Comparison of ENCODE assay signal across 9 cellular contexts in genomic region chr15:41935566-41936020, GRCh38. TPM values are rescaled to one million over a fixed set of nuclear protein-coding genes. Genes with fewer than 3 reads are reported as not detected.
DNase-seq lines count a peak whose midpoint lies in the region; ATAC-seq and TF ChIP-seq lines count a peak whose summit lies in the region.
"Had no signal": no experiment of that assay in that cellular context is flagged by ENCODE, and none has a peak within 500 bp of the region (broad histone marks: within the 10 kb centered on the region; RNA-seq: fewer than 3 reads in every experiment).

No MANE protein-coding gene starts in this region.

- H3K9me3 ChIP-seq in CD8-positive, alpha-beta memory T cell (ENCODE audit: low read length), result no peaks in the 10 kb centered on the region

- no peak for DNase-seq in CD8-positive, alpha-beta memory T cell
- no peak for DNase-seq in natural killer cell
- DNase-seq in SK-N-DZ (ENCODE audit: low spot score), result no peak
- DNase-seq: NCI-H1694 had no signal

- H3K4me3 Mint-ChIP-seq in CD8-positive, alpha-beta memory T cell, result peak overlapping the region in 6 of 7 donors; percentile 6 to 83 (median 70)
- peak overlapping the region; percentile 76 for H3K4me3 Mint-ChIP-seq in activated T-helper 17 cell treated with anti-CD3 and anti-CD28 coated beads, Interleukin-2, amount 50 U/mL, for 72 hours
- peak overlapping the region; percentile 66 for H3K4me3 Mint-ChIP-seq in natural killer cell

- H3K27me3 Mint-ChIP-seq in CD8-positive, alpha-beta memory T cell, result no peaks in the 10 kb centered on the region
- H3K27me3 Mint-ChIP-seq in activated T-helper 17 cell treated with anti-CD3 and anti-CD28 coated beads, Interleukin-2, amount 50 U/mL, for 72 hours, result no peaks in the 10 kb centered on the region
- no peaks in the 10 kb centered on the region for H3K27me3 Mint-ChIP-seq in natural killer cell (ENCODE audit: low read depth in 2 of 2)

- H3K27me3 ChIP-seq in CD8-positive, alpha-beta memory T cell (ENCODE audit: insufficient read depth, low read length, poor library complexity, severe bottlenecking), result no peaks in the 10 kb centered on the region

- CTCF ChIA-PET in CD8-positive, alpha-beta memory T cell (lab: Charles Lee), result interaction anchor here (2.2 to 7.9 kb wide), 4 partner anchors 13 to 162 kb away, joined by 7 to 68 read pairs (median 55); partner anchors contain the start of genes EHD4 and MAPKBP1

- POLR2A ChIA-PET in CD8-positive, alpha-beta memory T cell (lab: Charles Lee), result interaction anchor here (2.4 kb wide), 1 partner anchor 36 kb away, joined by 45 read pairs; the partner anchor contains the start of gene EHD4

- peak overlapping the region; percentile 3 for H3K4me3 ChIP-seq in CD8-positive, alpha-beta memory T cell (ENCODE audit: low read length)

- TF ChIP-seq CTCF in natural killer cell (IDR thresholded peaks at IDR 0.05), result no peak

- intact Hi-C loops in natural killer cell (cut with micrococcal nuclease), result loop anchor here (2.0 kb wide), 1 partner anchor 41 kb away; the partner anchor contains the start of gene SPTBN5

- peaks cover 51 to 60% (median 59%) of the 10 kb centered on the region in 3 donors for H3K4me1 Mint-ChIP-seq in CD8-positive, alpha-beta memory T cell
- peaks cover 42% of the 10 kb centered on the region for H3K4me1 Mint-ChIP-seq in activated T-helper 17 cell treated with anti-CD3 and anti-CD28 coated beads, Interleukin-2, amount 50 U/mL, for 72 hours
- peaks cover 40 to 42% of the 10 kb centered on the region in 2 donors for H3K4me1 Mint-ChIP-seq in natural killer cell

- H3K27ac Mint-ChIP-seq in CD8-positive, alpha-beta memory T cell, result peak overlapping the region; percentile 94 to 100 (median 100)
- peak overlapping the region; percentile 95 for H3K27ac Mint-ChIP-seq in activated T-helper 17 cell treated with anti-CD3 and anti-CD28 coated beads, Interleukin-2, amount 50 U/mL, for 72 hours
- H3K27ac Mint-ChIP-seq in natural killer cell, result peak overlapping the region; percentile 93 to 94

- H3K4me1 ChIP-seq in CD8-positive, alpha-beta memory T cell (ENCODE audit: insufficient read depth, low read length), result peaks cover 61% of the 10 kb centered on the region

- ATAC-seq in GM21786 (IDR thresholded peaks at IDR 0.05; ENCODE audit: unreplicated experiment) (peak; percentile 48), natural killer cell (peak in 1 of 3 donors; percentile 17), HG03469 (IDR thresholded peaks at IDR 0.05; ENCODE audit: unreplicated experiment) (no peak), GM18498 (IDR thresholded peaks at IDR 0.05; ENCODE audit: unreplicated experiment) (no peak)
- peak; percentile 21 for ATAC-seq in activated T-helper 17 cell treated with anti-CD3 and anti-CD28 coated beads, Interleukin-2, amount 50 U/mL, for 72 hours (replicated peaks)
- ATAC-seq in activated CD4-positive, CD25-positive, alpha-beta regulatory T cell treated with anti-CD3 and anti-CD28 coated beads, Interleukin-2, amount 50 U/mL, for 24 hours, result no peak

- H3K9me3 Mint-ChIP-seq in CD8-positive, alpha-beta memory T cell, result no peaks in the 10 kb centered on the region
- no peaks in the 10 kb centered on the region for H3K9me3 Mint-ChIP-seq in activated T-helper 17 cell treated with anti-CD3 and anti-CD28 coated beads, Interleukin-2, amount 50 U/mL, for 72 hours
- no peaks in the 10 kb centered on the region for H3K9me3 Mint-ChIP-seq in natural killer cell

- H3K36me3 ChIP-seq in CD8-positive, alpha-beta memory T cell (ENCODE audit: insufficient read depth, low read length), result no peaks in the 10 kb centered on the region

- H3K36me3 Mint-ChIP-seq in CD8-positive, alpha-beta memory T cell, result peaks cover 0 to 6% (median 1%) of the 10 kb centered on the region in 3 donors
- peaks cover 76% of the 10 kb centered on the region for H3K36me3 Mint-ChIP-seq in activated T-helper 17 cell treated with anti-CD3 and anti-CD28 coated beads, Interleukin-2, amount 50 U/mL, for 72 hours (ENCODE audit: low read depth)
- H3K36me3 Mint-ChIP-seq in natural killer cell, result no peaks in the 10 kb centered on the region

- H3K27ac ChIP-seq in CD8-positive, alpha-beta memory T cell (ENCODE audit: low read depth, low read length), result peak overlapping the region; percentile 88

RNA-seq across cellular contexts. Expression of gene EHD4, which starts 36.8 kb away (rescaled TPM):
- 10 to 100 TPM; 24.2 to 26.4 TPM for total RNA-seq in CD8-positive, alpha-beta memory T cell
- 11.2 TPM for polyA plus RNA-seq in CD8-positive, alpha-beta memory T cell
- 10 to 100 TPM; 51.0 to 56.3 TPM for total RNA-seq in activated T-helper 17 cell treated with anti-CD3 and anti-CD28 coated beads, Interleukin-2, amount 50 U/mL, for 72 hours
- total RNA-seq in natural killer cell, result 10 to 100 TPM; 28.4 to 34.6 (median 31.7) TPM
- polyA plus RNA-seq in SK-N-DZ (2014; cell fraction: cytosol; rRNA removed), result 2.2 and 2.8 TPM in 2 replicates
- 0.62 and 1.1 TPM in 2 replicates for polyA plus RNA-seq in SK-N-DZ (2014; cell fraction: nucleus; rRNA removed)

RNA-seq across cellular contexts. Expression of gene SPTBN5, which starts 41.7 kb away (rescaled TPM):
- total RNA-seq in CD8-positive, alpha-beta memory T cell, result under 1 TPM; 0.31 to 0.39 TPM
- polyA plus RNA-seq in CD8-positive, alpha-beta memory T cell, result not detected
- 1 to 10 TPM; 2.4 to 4.9 TPM for total RNA-seq in activated T-helper 17 cell treated with anti-CD3 and anti-CD28 coated beads, Interleukin-2, amount 50 U/mL, for 72 hours
- 1 to 10 TPM; 4.1 to 6.0 (median 5.2) TPM for total RNA-seq in natural killer cell
- polyA plus RNA-seq in SK-N-DZ (2014; cell fraction: cytosol; rRNA removed), result 0.73 and 0.75 TPM in 2 replicates
- 5.2 and 8.0 TPM in 2 replicates for polyA plus RNA-seq in SK-N-DZ (2014; cell fraction: nucleus; rRNA removed)

Comparison
In these comparisons a context has a peak if more than half of its experiments do, and no peak if none do; other contexts are left out.
1. ATAC-seq: peak in GM21786 (single experiment) and activated T-helper 17 cell treated with anti-CD3 and anti-CD28 coated beads, Interleukin-2, amount 50 U/mL, for 72 hours (single experiment); none in HG03469 (single experiment), activated CD4-positive, CD25-positive, alpha-beta regulatory T cell treated with anti-CD3 and anti-CD28 coated beads, Interleukin-2, amount 50 U/mL, for 24 hours (0 of 2) and GM18498 (single experiment).
2. Peak in every context shown above with its lines, with median percentiles within 50 percentile points of each other: H3K27ac Mint-ChIP-seq and H3K4me3 Mint-ChIP-seq.